8 cellular contexts compared by ENCODE assay signal in the genomic region with DNA sequence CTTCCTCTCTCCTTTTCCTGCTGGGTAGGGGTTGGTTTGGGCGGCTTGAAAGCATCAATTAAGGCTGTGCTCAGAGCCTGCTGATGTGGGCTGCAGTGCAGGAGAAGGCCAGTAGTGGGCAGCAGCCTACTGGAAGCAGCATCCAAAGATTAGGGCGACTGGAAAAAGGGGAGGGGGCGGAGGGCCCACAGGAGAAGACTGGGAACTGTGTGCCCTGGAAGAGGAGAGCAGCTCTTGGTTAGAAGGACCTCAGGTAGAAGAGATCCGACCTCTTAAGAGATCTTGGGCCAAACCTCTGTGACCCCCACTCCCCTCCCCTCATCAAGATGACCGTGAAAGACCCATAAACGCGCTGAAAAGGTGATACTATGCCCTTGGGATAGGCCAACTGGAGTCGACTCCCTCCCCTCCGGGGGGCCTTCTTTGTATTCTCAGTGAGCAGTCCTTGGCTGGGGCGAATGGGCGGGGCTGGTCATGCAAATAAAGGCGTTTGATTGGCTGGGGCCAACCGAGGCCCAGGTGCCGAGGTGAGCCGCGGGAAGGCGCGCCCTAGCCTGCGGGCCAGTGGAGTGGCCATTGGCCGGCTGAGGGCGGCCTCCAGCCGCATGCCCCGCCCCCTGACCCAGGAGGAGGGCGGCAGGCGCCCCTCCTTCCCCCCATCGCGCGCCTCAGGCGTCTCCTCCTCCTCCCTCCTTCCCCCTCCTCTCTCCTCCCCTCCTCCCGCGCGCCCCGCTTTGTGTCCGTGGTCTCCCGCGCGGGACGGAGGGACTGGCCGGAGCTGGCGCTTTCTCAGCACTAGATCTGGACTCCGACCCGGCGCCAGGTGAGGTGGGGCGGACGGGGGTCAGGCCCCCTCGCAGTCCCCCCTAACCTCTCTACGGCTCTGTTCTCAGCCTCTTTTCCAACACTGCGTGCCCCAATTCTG. TPM values are rescaled to one million over a fixed set of nuclear protein-coding genes. Genes with fewer than 3 reads are reported as not detected.
DNase-seq lines count a peak whose midpoint lies in the region; ATAC-seq lines count a peak whose summit lies in the region.

No MANE protein-coding gene starts in this region.

- H2AK5ac ChIP-seq in mesenchymal stem cell (ENCODE audit: low read length, severe bottlenecking) = no peak overlapping the region

- peak overlapping the region; percentile 87 for H3K27ac ChIP-seq in duodenal mucosa (ENCODE audit: low read depth, low read length)
- H3K27ac ChIP-seq in mesenchymal stem cell (ENCODE audit: low read length, poor library complexity, severe bottlenecking) = no peak overlapping the region

- H3K4me3 ChIP-seq in duodenal mucosa (ENCODE audit: low read depth in 1 of 2, low read length in 2 of 2) = peak overlapping the region; percentile 79 to 84
- H3K4me3 ChIP-seq in mesenchymal stem cell (ENCODE audit: insufficient read depth in 1 of 2, low read depth in 1 of 2, low read length in 2 of 2) = peak overlapping the region; percentile 58 to 77

- H4K8ac ChIP-seq in mesenchymal stem cell (ENCODE audit: low read length) = no peak overlapping the region

- H3K4me1 ChIP-seq in duodenal mucosa (ENCODE audit: control insufficient read depth in 1 of 2, insufficient read depth in 2 of 2, low read length in 2 of 2) = peaks cover 18 to 25% of the 10 kb centered on the region in 2 donors
- H3K4me1 ChIP-seq in mesenchymal stem cell (ENCODE audit: control insufficient read depth, insufficient read depth, low read depth, low read length) = peaks cover 5% of the 10 kb centered on the region

- peak overlapping the region; percentile 25 to 83 for H3K18ac ChIP-seq in mesenchymal stem cell (ENCODE audit: low read depth in 1 of 2, low read length in 2 of 2)

- H3K9ac ChIP-seq in duodenal mucosa (ENCODE audit: low read depth in 1 of 2, low read length in 2 of 2) (peak overlapping the region; percentile 91 to 95), mesenchymal stem cell (ENCODE audit: low read length) (peak overlapping the region; percentile 71)

- H4K91ac ChIP-seq in mesenchymal stem cell (ENCODE audit: low read length) = peak overlapping the region; percentile 50

- no peaks in the 10 kb centered on the region for H3K36me3 ChIP-seq in duodenal mucosa (ENCODE audit: control insufficient read depth in 1 of 2, insufficient read depth in 2 of 2, low read length in 2 of 2)
- H3K36me3 ChIP-seq in mesenchymal stem cell (ENCODE audit: control insufficient read depth in 1 of 2, insufficient read depth in 2 of 2, low read depth in 1 of 2, low read length in 2 of 2) = no peaks in the 10 kb centered on the region

- no peak overlapping the region for H2BK12ac ChIP-seq in mesenchymal stem cell (ENCODE audit: low read length in 2 of 2)

- no peak overlapping the region for H2BK15ac ChIP-seq in mesenchymal stem cell (ENCODE audit: low read depth, poor library complexity, severe bottlenecking)

- peak overlapping the region; percentile 81 for H3K4me2 ChIP-seq in mesenchymal stem cell (ENCODE audit: low read length, poor library complexity, severe bottlenecking)

- DNase-seq in DMS 273 (lab: John Stamatoyannopoulos, UW; ENCODE audit: unreplicated experiment) (peak; percentile 68), DMS 273 treated with DMSO at 0.1 percent for 48 hours (lab: John Stamatoyannopoulos, UW) (no peak), NCI-H2196 treated with DMSO at 0.1 percent for 48 hours (lab: John Stamatoyannopoulos, UW; ENCODE audit: unreplicated experiment) (peak; percentile 83), mesenchymal stem cell (peak; percentile 72)
- peak; percentile 56 to 58 for DNase-seq in activated CD4-positive, alpha-beta T cell treated with anti-CD3 and anti-CD28 coated beads for 4 hours
- DNase-seq in stimulated activated naive CD8-positive, alpha-beta T cell treated with anti-CD3 and anti-CD28 coated beads, Interleukin-15, Interleukin-2, amounts not matched to agents 100 U/mL and 50 U/mL, for 24 hours = peak; percentile 68

- peak overlapping the region in 1 of 2 experiments; percentile 9 for H3K4ac ChIP-seq in mesenchymal stem cell (ENCODE audit: low read depth in 1 of 2, low read length in 2 of 2)

- H3K9me3 ChIP-seq in duodenal mucosa (ENCODE audit: control insufficient read depth in 1 of 2, low read length in 2 of 2) (no peaks in the 10 kb centered on the region), mesenchymal stem cell (ENCODE audit: control insufficient read depth, low read length) (no peaks in the 10 kb centered on the region)

- H2BK5ac ChIP-seq in mesenchymal stem cell (ENCODE audit: low read depth, low read length, poor library complexity, severe bottlenecking) = no peak overlapping the region

- H2AFZ ChIP-seq in mesenchymal stem cell (ENCODE audit: low read depth, low read length) = peak overlapping the region; percentile 42

- H3K79me1 ChIP-seq in mesenchymal stem cell (replicated peaks; ENCODE audit: low read length, poor library complexity, severe bottlenecking) = peaks cover 1% of the 10 kb centered on the region

- 0% methylated on average over 13 of the region's 48 CpGs for WGBS in mesenchymal stem cell

- no peak overlapping the region for H3K14ac ChIP-seq in mesenchymal stem cell (ENCODE audit: low read length in 2 of 2)

- no peak overlapping the region for H3K23ac ChIP-seq in mesenchymal stem cell (ENCODE audit: low read length in 2 of 2)

- no peaks in the 10 kb centered on the region for H3K27me3 ChIP-seq in duodenal mucosa (ENCODE audit: control insufficient read depth in 1 of 2, insufficient read depth in 2 of 2, low read length in 2 of 2)
- peaks cover 0 to 23% of the 10 kb centered on the region in 2 experiments for H3K27me3 ChIP-seq in mesenchymal stem cell (ENCODE audit: control insufficient read depth in 1 of 2, insufficient read depth in 1 of 2, low read length in 2 of 2)

- H2BK120ac ChIP-seq in mesenchymal stem cell (ENCODE audit: low read depth, low read length) = no peak overlapping the region

- ATAC-seq in HG03066 (IDR thresholded peaks at IDR 0.05; ENCODE audit: low read depth, unreplicated experiment) = peak; percentile 59
- peak; percentile 59 for ATAC-seq in stimulated activated naive CD8-positive, alpha-beta T cell treated with anti-CD3 and anti-CD28 coated beads, Interleukin-15, Interleukin-2, amounts not matched to agents 100 U/mL and 50 U/mL, for 24 hours

RNA-seq across cellular contexts. Expression of gene DLG3, which starts 10.1 kb away (rescaled TPM):
- 18.9 TPM for polyA plus RNA-seq in mesenchymal stem cell (2013, experiment 1 of 2)
- polyA plus RNA-seq in mesenchymal stem cell (2013, experiment 2 of 2) = 18.3 TPM

RNA-seq across cellular contexts. Expression of gene GDPD2, which starts 31.6 kb away (rescaled TPM):
- not detected for polyA plus RNA-seq in mesenchymal stem cell (2013, experiment 1 of 2)
- not detected for polyA plus RNA-seq in mesenchymal stem cell (2013, experiment 2 of 2)
